Comparison of ENCODE assay signal across 16 cellular contexts in genomic region chr18:75828379-75828778, GRCh38.
"Had no signal": no experiment of that assay in that cellular context is flagged by ENCODE, and none has a peak within 500 bp of the region (broad histone marks: within the 10 kb centered on the region; RNA-seq: fewer than 3 reads in every experiment).

No MANE protein-coding gene starts in this region.

- H3K27ac ChIP-seq: dorsolateral prefrontal cortex, tibial artery, vagina had no signal

- DNase-seq: activated CD4-positive, alpha-beta memory T cell treated with anti-CD3 and anti-CD28 coated beads for 36 hours; activated CD4-positive, alpha-beta T cell treated with anti-CD3 and anti-CD28 coated beads for 36 hours; activated naive CD4-positive, alpha-beta T cell treated with anti-CD3 and anti-CD28 coated beads, Interleukin-2, amount 10 ng/mL, durations not matched to agents 7 days and 5 days; activated T-cell treated with anti-CD3 and anti-CD28 coated beads, Interleukin-2, amount 50 U/mL, for 24 hours; dorsolateral prefrontal cortex; kidney; left ventricle myocardium superior; posterior cingulate gyrus; stimulated activated CD4-positive, alpha-beta T cell treated with anti-CD3 and anti-CD28 coated beads, Interleukin-4, amount 100 ng/mL, for 24 hours; stimulated activated naive CD4-positive, alpha-beta T cell; tibial artery had no signal

- H3K36me3 ChIP-seq: tibial artery, vagina had no signal

- H3K4me1 ChIP-seq: tibial artery, vagina had no signal

- H3K27me3 ChIP-seq: dorsolateral prefrontal cortex, tibial artery, vagina had no signal

- H3K9me3 ChIP-seq: tibial artery, vagina had no signal

- FAIRE-seq: astrocyte, endometrium, kidney had no signal

- ATAC-seq: activated CD4-positive, alpha-beta T cell treated with anti-CD3 and anti-CD28 coated beads for 36 hours; left ventricle myocardium superior; natural killer cell treated with Interleukin-12 subunit alpha and Interleukin-12 subunit beta and Interleukin-15 and Interleukin-18, amount 100 ng/mL, for 72 hours had no signal

- H3K4me3 ChIP-seq: dorsolateral prefrontal cortex, skin epidermis, tibial artery, vagina had no signal
